In genomic region chr1:119703666-119704450, GRCh38 we compare ENCODE assay signal across 22 cellular contexts.
"Had no signal": no experiment of that assay in that cellular context is flagged by ENCODE, and none has a peak within 500 bp of the region (broad histone marks: within the 10 kb centered on the region; RNA-seq: fewer than 3 reads in every experiment).

No MANE protein-coding gene starts in this region.

- H3K4me1 Mint-ChIP-seq: endodermal cell, neural progenitor cell had no signal

- DNase-seq: colonic mucosa; effector CD4-positive, alpha-beta T cell; endodermal cell; heart left ventricle; hippocampal formation; nucleus accumbens; ovary; right cardiac atrium; small intestine; stimulated activated CD4-positive, alpha-beta T cell treated with anti-CD3 and anti-CD28 coated beads, Interleukin-12 subunit alpha, Interleukin-12 subunit beta, amount 100 ng/mL, for 4 hours; stimulated activated naive CD4-positive, alpha-beta T cell; stomach; substantia nigra; transverse colon had no signal

- H3K36me3 Mint-ChIP-seq: neural progenitor cell had no signal

- H3K9ac ChIP-seq: neural progenitor cell had no signal

- H3K36me3 ChIP-seq: colonic mucosa, heart left ventricle, neural progenitor cell, ovary, stomach, thoracic aorta, transverse colon had no signal

- H3K9me3 ChIP-seq: colonic mucosa, thoracic aorta had no signal

- H3K4me2 ChIP-seq: neural progenitor cell had no signal

- H3K27ac Mint-ChIP-seq: endodermal cell; mesothelial cell of epicardium; natural killer cell treated with Interleukin-12 subunit alpha and Interleukin-12 subunit beta and Interleukin-15 and Interleukin-18, amount 100 ng/mL, for 72 hours; neural progenitor cell; progenitor cell of endocrine pancreas had no signal

- ATAC-seq: heart left ventricle; left lobe of liver; natural killer cell treated with Interleukin-12 subunit alpha and Interleukin-12 subunit beta and Interleukin-15 and Interleukin-18, amount 100 ng/mL, for 72 hours; right cardiac atrium had no signal

- FAIRE-seq: endothelial cell of umbilical vein, frontal cortex, small intestine had no signal

- H3K27me3 Mint-ChIP-seq: progenitor cell of endocrine pancreas had no signal

- H3K4me3 ChIP-seq: colonic mucosa, heart left ventricle, neural progenitor cell, ovary, stomach, thoracic aorta, transverse colon had no signal

- H3K4me3 Mint-ChIP-seq: endodermal cell; mesothelial cell of epicardium; natural killer cell treated with Interleukin-12 subunit alpha and Interleukin-12 subunit beta and Interleukin-15 and Interleukin-18, amount 100 ng/mL, for 72 hours; neural progenitor cell had no signal

- H2AFZ ChIP-seq: neural progenitor cell had no signal

- H3K27ac ChIP-seq: colonic mucosa, heart left ventricle, neural progenitor cell, ovary, stomach, thoracic aorta, transverse colon had no signal

- H3K27me3 ChIP-seq: colonic mucosa, neural progenitor cell, ovary, stomach, transverse colon had no signal

- H3K4me1 ChIP-seq: colonic mucosa, heart left ventricle, neural progenitor cell, stomach, transverse colon had no signal
